13 cellular contexts compared by ENCODE assay signal in the genomic region with DNA sequence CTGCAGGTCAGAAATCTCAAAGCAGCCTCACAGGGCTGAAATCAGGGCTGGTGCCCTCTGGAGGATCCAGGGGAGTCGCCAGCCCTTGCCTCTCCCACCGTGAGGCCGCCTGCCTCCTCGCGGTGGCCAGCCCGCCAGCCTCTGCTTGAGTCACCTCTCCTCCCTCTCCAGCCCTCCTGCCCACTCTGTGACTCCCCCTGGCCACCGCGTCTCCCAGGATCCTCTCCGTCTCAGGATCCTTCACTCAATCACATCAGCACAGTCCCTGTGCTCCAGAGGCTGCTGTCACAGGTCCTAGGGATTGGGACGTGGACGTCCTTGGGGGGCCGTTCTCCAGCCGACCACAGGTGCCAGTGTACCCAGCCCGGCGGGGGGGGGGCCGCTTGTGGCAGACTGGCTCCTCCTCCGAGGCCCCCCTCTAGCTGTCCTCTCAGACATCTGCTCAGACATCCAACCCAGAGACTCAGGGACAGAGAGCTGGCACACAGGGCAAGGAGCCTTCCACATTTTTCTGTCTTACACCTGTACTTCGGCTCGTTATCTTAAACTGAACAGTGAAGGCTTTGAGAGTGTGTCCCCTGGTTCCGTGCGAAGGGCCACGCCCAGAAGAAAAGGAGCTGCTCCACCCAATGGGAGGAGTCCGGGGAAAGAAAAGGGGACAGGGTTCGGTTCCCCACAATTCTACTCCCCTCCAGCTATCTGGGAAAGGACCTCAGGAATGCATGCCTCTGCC. TPM values are rescaled to one million over a fixed set of nuclear protein-coding genes. Genes with fewer than 3 reads are reported as not detected.
DNase-seq lines count a peak whose midpoint lies in the region; ATAC-seq and TF ChIP-seq lines count a peak whose summit lies in the region.
"Had no signal": no experiment of that assay in that cellular context is flagged by ENCODE, and none has a peak within 500 bp of the region (broad histone marks: within the 10 kb centered on the region; RNA-seq: fewer than 3 reads in every experiment).

No MANE protein-coding gene starts in this region.

- DNase-seq in Right ventricle myocardium superior, result peak; percentile 31
- DNase-seq in left cardiac atrium, result no peak
- peak; percentile 82 for DNase-seq in iPS-NIHi11 (ENCODE audit: low spot score)
- no peak for DNase-seq in NCI-H2171 (lab: John Stamatoyannopoulos, UW)
- no peak for DNase-seq in AG08396 (ENCODE audit: low spot score)
- DNase-seq in COLO668 (lab: John Stamatoyannopoulos, UW; ENCODE audit: unreplicated experiment), result no peak
- DNase-seq: activated CD8-positive, alpha-beta T cell treated with anti-CD3 and anti-CD28 coated beads, Interleukin-2, amount 10 ng/mL, durations not matched to agents 7 days and 5 days; anterior cingulate cortex; NCI-H1092; SIG-M5 had no signal

- no peak for ATAC-seq in Right ventricle myocardium superior (ENCODE audit: poor library complexity)
- ATAC-seq in left cardiac atrium, result no peak
- peak; percentile 89 for ATAC-seq in SK-N-SH treated with all-trans-retinoic acid at 6 μM for 48 hours
- ATAC-seq in HG03565 (IDR thresholded peaks at IDR 0.05; ENCODE audit: unreplicated experiment), result no peak
- ATAC-seq: activated CD8-positive, alpha-beta T cell treated with anti-CD3 and anti-CD28 coated beads, Interleukin-2, amount 10 ng/mL, durations not matched to agents 7 days and 5 days; stimulated activated effector memory CD8-positive, alpha-beta T cell treated with anti-CD3 and anti-CD28 coated beads, Interleukin-12 subunit alpha, Interleukin-12 subunit beta, amount 100 ng/mL, for 72 hours had no signal

- intact Hi-C loops in Right ventricle myocardium superior (cut with DNase I), result no loop called here
- intact Hi-C loops in left cardiac atrium (cut with DNase I), result no loop called here

TF ChIP-seq in SK-N-SH treated with all-trans-retinoic acid at 6 μM for 48 hours, 23 proteins besides CTCF, POLR2A, EP300 and RAD21:
- TF ChIP-seq ZNF70 (CRISPR knock-in tag; IDR thresholded peaks at IDR 0.05) (no peak), ZC3H10 (CRISPR knock-in tag; IDR thresholded peaks at IDR 0.05) (no peak), ARNTL (CRISPR knock-in tag; IDR thresholded peaks at IDR 0.05; ENCODE audit: borderline replicate concordance, low read depth) (no peak), GLIS3 (CRISPR knock-in tag; IDR thresholded peaks at IDR 0.05) (no peak), OSR1 (CRISPR knock-in tag; IDR thresholded peaks at IDR 0.05) (no peak), PPARA (CRISPR knock-in tag; IDR thresholded peaks at IDR 0.05; ENCODE audit: borderline replicate concordance) (no peak), ZFP3 (CRISPR knock-in tag; IDR thresholded peaks at IDR 0.05) (no peak), BACH2 (CRISPR knock-in tag; IDR thresholded peaks at IDR 0.05; ENCODE audit: borderline replicate concordance) (no peak), ESRRG (CRISPR knock-in tag; IDR thresholded peaks at IDR 0.05) (no peak)
- TF ChIP-seq, protein P1, sequence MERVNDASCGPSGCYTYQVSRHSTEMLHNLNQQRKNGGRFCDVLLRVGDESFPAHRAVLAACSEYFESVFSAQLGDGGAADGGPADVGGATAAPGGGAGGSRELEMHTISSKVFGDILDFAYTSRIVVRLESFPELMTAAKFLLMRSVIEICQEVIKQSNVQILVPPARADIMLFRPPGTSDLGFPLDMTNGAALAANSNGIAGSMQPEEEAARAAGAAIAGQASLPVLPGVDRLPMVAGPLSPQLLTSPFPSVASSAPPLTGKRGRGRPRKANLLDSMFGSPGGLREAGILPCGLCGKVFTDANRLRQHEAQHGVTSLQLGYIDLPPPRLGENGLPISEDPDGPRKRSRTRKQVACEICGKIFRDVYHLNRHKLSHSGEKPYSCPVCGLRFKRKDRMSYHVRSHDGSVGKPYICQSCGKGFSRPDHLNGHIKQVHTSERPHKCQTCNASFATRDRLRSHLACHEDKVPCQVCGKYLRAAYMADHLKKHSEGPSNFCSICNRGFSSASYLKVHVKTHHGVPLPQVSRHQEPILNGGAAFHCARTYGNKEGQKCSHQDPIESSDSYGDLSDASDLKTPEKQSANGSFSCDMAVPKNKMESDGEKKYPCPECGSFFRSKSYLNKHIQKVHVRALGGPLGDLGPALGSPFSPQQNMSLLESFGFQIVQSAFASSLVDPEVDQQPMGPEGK (CRISPR knock-in tag; IDR thresholded peaks at IDR 0.05; ENCODE audit: borderline replicate concordance), result no peak

RNA-seq across cellular contexts. Expression of a gene that starts 9.4 kb away (rescaled TPM):
- total RNA-seq in Right ventricle myocardium superior (33.9 TPM), left cardiac atrium (10 to 100 TPM; 30.0 to 38.4 TPM)

Comparison
In these comparisons a context has a peak if more than half of its experiments do, and no peak if none do; other contexts are left out.
1. DNase-seq: peak in Right ventricle myocardium superior (single experiment) and iPS-NIHi11 (single experiment); none in left cardiac atrium (single experiment), NCI-H2171 (single experiment), AG08396 (single experiment) and COLO668 (single experiment).